ENCODE assay signal across 2 cellular contexts in genomic region chr15:75578206-75578947, GRCh38.
TF ChIP-seq lines count a peak whose summit lies in the region.

No MANE protein-coding gene starts in this region.

TF ChIP-seq in HCT116, 20 proteins besides CTCF, POLR2A, EP300 and RAD21:
- TF ChIP-seq FOSL1 (IDR thresholded peaks at IDR 0.05; ENCODE audit: low read depth) (no peak), ZFX (IDR thresholded peaks at IDR 0.05) (peak; percentile 98), CEBPB (IDR thresholded peaks at IDR 0.05; ENCODE audit: low read depth) (no peak), ELF1 (IDR thresholded peaks at IDR 0.05; ENCODE audit: borderline replicate concordance, low read depth) (no peak), POLR2AphosphoS5 (IDR thresholded peaks at IDR 0.05; ENCODE audit: low read depth, low read length) (no peak)
TF ChIP-seq in HCT116: peak in this region for 1.

TF ChIP-seq in K562, 482 proteins besides CTCF, POLR2A, EP300 and RAD21 (continues in another document):
- TF ChIP-seq PCBP1 (IDR thresholded peaks at IDR 0.05; ENCODE audit: low read depth, low read length, poor library complexity, severe bottlenecking) (peak; percentile 23), RCOR1 (IDR thresholded peaks at IDR 0.05; ENCODE audit: borderline replicate concordance in 1 of 2, low read depth in 2 of 2, low read length in 2 of 2) (no peak), YY1 (IDR thresholded peaks at IDR 0.05; ENCODE audit: borderline replicate concordance in 1 of 3, control insufficient read depth in 1 of 3, extremely low read depth in 1 of 3, insufficient read depth in 3 of 3, insufficient read length in 1 of 3, insufficient replicate concordance in 2 of 3, low read depth in 1 of 3, low read length in 2 of 3) (peak; percentile 7 to 84 (median 68)), NR0B1 (IDR thresholded peaks at IDR 0.05; ENCODE audit: partially characterized antibody) (no peak), NBN (IDR thresholded peaks at IDR 0.05; ENCODE audit: low read depth) (no peak), NFATC3 (IDR thresholded peaks at IDR 0.05) (no peak), IRF2 (CRISPR knock-in tag; IDR thresholded peaks at IDR 0.05) (no peak), IFI16 (CRISPR knock-in tag; IDR thresholded peaks at IDR 0.05) (no peak), SMAD4 (CRISPR knock-in tag; conservative IDR thresholded peaks at IDR 0.05) (0 out of 2 replicates have a peak, but pooled peaks have one; percentile 11), RBFOX2 (IDR thresholded peaks at IDR 0.05; ENCODE audit: low read depth, low read length) (peak; percentile 75), CREB1 (IDR thresholded peaks at IDR 0.05) (no peak), CREB1 (CRISPR knock-in tag; IDR thresholded peaks at IDR 0.05) (no peak), FIP1L1 (IDR thresholded peaks at IDR 0.05; ENCODE audit: low read depth, low read length, poor library complexity, severe bottlenecking) (peak; percentile 28), SIN3A (IDR thresholded peaks at IDR 0.05; ENCODE audit: borderline replicate concordance in 2 of 2, control insufficient read depth in 1 of 2, low read depth in 2 of 2, low read length in 2 of 2) (peak in 1 of 2 experiments; percentile 42; a peak in 1 of 4 replicates), ZNF263 (CRISPR knock-in tag; IDR thresholded peaks at IDR 0.05; ENCODE audit: borderline replicate concordance) (0 out of 2 replicates have a peak, but pooled peaks have one; percentile 26), ESRRB (CRISPR knock-in tag; IDR thresholded peaks at IDR 0.05; ENCODE audit: borderline replicate concordance) (no peak), PHF8 (IDR thresholded peaks at IDR 0.05; ENCODE audit: borderline replicate concordance, low read length) (peak; percentile 1; the same call in 1 of the 2 replicates), TAF1 (IDR thresholded peaks at IDR 0.05; ENCODE audit: control insufficient read depth, extremely low read depth, insufficient read depth, low read length, severe bottlenecking) (peak; percentile 54), SMARCA4 (IDR thresholded peaks at IDR 0.05) (no peak), ZKSCAN1 (IDR thresholded peaks at IDR 0.05; ENCODE audit: low read depth, low read length) (peak; percentile 73), ZNF23 (CRISPR knock-in tag; IDR thresholded peaks at IDR 0.05) (no peak), KLF1 (tag; IDR thresholded peaks at IDR 0.05) (no peak), ZNF146 (CRISPR knock-in tag; IDR thresholded peaks at IDR 0.05; ENCODE audit: unreplicated experiment) (no peak), MXD1 (CRISPR knock-in tag; IDR thresholded peaks at IDR 0.05; ENCODE audit: borderline replicate concordance, poor library complexity, severe bottlenecking) (no peak), BCL6 (CRISPR knock-in tag; IDR thresholded peaks at IDR 0.05) (no peak), ARID4B (CRISPR knock-in tag; IDR thresholded peaks at IDR 0.05) (peak; percentile 37; the same call in 1 of the 2 replicates), SNRNP70 (optimal IDR thresholded peaks at IDR 0.05; ENCODE audit: low read depth, low read length) (no peak), BACH1 (tag; IDR thresholded peaks at IDR 0.05) (no peak), ZNF668 (CRISPR knock-in tag; IDR thresholded peaks at IDR 0.05) (no peak), ZSCAN32 (CRISPR knock-in tag; IDR thresholded peaks at IDR 0.05) (no peak), NONO (IDR thresholded peaks at IDR 0.05; ENCODE audit: low read depth in 2 of 2, low read length in 1 of 2) (peak in 1 of 2 experiments; percentile 67; a peak in 2 of 4 replicates), ZNF277 (CRISPR knock-in tag; IDR thresholded peaks at IDR 0.05; ENCODE audit: borderline replicate concordance) (no peak), IRF9 (tag; IDR thresholded peaks at IDR 0.05) (no peak), TGIF2 (CRISPR knock-in tag; IDR thresholded peaks at IDR 0.05) (no peak), MAZ (CRISPR knock-in tag; conservative IDR thresholded peaks at IDR 0.05 in 1 of 2, IDR thresholded peaks at IDR 0.05 in 1 of 2) (peak; percentile 12 to 35; a peak in 2 of 4 replicates), SREBF1 (IDR thresholded peaks at IDR 0.05; ENCODE audit: borderline replicate concordance, low read depth, low read length) (no peak), DDX20 (tag; IDR thresholded peaks at IDR 0.05; ENCODE audit: low read depth) (no peak), ATF1 (CRISPR knock-in tag; IDR thresholded peaks at IDR 0.05) (no peak), ATF1 (tag; IDR thresholded peaks at IDR 0.05) (no peak), TBL1XR1 (IDR thresholded peaks at IDR 0.05; ENCODE audit: low read length in 2 of 2) (no peak), MLLT1 (IDR thresholded peaks at IDR 0.05) (0 out of 4 replicates have a peak, but pooled peaks of 1 of the 2 experiments have one; percentile 19), KLF10 (CRISPR knock-in tag; IDR thresholded peaks at IDR 0.05) (no peak)
- TF ChIP-seq, protein P1, sequence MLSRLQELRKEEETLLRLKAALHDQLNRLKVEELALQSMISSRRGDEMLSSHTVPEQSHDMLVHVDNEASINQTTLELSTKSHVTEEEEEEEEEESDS (CRISPR knock-in tag; IDR thresholded peaks at IDR 0.05) = no peak
- TF ChIP-seq, protein P2, sequence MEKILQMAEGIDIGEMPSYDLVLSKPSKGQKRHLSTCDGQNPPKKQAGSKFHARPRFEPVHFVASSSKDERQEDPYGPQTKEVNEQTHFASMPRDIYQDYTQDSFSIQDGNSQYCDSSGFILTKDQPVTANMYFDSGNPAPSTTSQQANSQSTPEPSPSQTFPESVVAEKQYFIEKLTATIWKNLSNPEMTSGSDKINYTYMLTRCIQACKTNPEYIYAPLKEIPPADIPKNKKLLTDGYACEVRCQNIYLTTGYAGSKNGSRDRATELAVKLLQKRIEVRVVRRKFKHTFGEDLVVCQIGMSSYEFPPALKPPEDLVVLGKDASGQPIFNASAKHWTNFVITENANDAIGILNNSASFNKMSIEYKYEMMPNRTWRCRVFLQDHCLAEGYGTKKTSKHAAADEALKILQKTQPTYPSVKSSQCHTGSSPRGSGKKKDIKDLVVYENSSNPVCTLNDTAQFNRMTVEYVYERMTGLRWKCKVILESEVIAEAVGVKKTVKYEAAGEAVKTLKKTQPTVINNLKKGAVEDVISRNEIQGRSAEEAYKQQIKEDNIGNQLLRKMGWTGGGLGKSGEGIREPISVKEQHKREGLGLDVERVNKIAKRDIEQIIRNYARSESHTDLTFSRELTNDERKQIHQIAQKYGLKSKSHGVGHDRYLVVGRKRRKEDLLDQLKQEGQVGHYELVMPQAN (IDR thresholded peaks at IDR 0.05; ENCODE audit: borderline replicate concordance) = no peak
- TF ChIP-seq, protein P3, sequence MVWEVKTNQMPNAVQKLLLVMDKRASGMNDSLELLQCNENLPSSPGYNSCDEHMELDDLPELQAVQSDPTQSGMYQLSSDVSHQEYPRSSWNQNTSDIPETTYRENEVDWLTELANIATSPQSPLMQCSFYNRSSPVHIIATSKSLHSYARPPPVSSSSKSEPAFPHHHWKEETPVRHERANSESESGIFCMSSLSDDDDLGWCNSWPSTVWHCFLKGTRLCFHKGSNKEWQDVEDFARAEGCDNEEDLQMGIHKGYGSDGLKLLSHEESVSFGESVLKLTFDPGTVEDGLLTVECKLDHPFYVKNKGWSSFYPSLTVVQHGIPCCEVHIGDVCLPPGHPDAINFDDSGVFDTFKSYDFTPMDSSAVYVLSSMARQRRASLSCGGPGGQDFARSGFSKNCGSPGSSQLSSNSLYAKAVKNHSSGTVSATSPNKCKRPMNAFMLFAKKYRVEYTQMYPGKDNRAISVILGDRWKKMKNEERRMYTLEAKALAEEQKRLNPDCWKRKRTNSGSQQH (CRISPR knock-in tag; IDR thresholded peaks at IDR 0.05) = no peak
